In the genomic region with DNA sequence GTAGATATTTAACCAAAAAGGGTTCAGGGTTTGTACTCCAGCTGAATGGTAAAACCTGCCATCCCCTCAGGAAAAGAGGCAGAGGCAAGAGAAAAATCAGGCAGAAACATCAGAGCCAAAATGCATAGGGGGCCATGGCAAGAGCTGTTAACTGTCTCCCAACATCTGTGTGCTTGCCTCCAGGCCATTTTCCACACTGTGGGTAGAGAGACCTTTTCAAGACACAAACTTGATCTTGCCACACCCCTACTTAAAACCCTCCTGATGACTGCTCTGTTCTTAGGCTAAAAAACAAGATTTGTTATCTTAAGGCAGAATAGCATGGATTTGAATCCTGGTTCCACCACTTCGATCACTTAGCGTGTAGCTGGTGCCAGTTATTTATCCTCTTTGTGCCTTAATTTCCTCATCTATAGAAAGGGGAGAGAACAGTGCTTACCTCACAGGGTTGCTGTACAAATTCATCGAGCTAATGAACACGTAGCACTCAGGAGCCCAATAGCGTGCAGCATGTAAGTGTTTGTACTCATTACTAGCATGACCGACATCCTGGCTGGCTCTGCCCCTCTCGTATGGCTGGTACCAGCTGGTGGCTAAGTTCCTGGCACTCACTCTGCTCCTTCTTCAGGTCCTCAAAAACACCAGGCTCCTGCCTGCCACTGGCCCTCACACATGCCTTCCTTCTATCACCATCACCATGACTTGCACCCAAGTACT, we compare ENCODE assay signal across 1 cellular context.
TF ChIP-seq lines count a peak whose summit lies in the region.

No MANE protein-coding gene starts in this region.

TF ChIP-seq in IMR-90, 13 proteins besides CTCF, POLR2A, EP300 and RAD21:
- TF ChIP-seq CHD1 (IDR thresholded peaks at IDR 0.05; ENCODE audit: low read depth, low read length) (no peak), FOS (IDR thresholded peaks at IDR 0.05; ENCODE audit: low read depth, low read length) (no peak), RCOR1 (IDR thresholded peaks at IDR 0.05; ENCODE audit: insufficient replicate concordance, low read length) (no peak), SMC3 (IDR thresholded peaks at IDR 0.05; ENCODE audit: low read depth, low read length) (no peak), CEBPB (IDR thresholded peaks at IDR 0.05; ENCODE audit: low read depth, low read length) (no peak), MAFK (IDR thresholded peaks at IDR 0.05; ENCODE audit: low read depth, low read length) (no peak), USF2 (IDR thresholded peaks at IDR 0.05; ENCODE audit: low read depth, low read length) (no peak), BHLHE40 (IDR thresholded peaks at IDR 0.05; ENCODE audit: low read depth, low read length) (no peak), MAZ (IDR thresholded peaks at IDR 0.05; ENCODE audit: borderline replicate concordance, low read depth, low read length) (no peak), RFX5 (IDR thresholded peaks at IDR 0.05; ENCODE audit: low read depth, low read length) (no peak), ELK1 (IDR thresholded peaks at IDR 0.05; ENCODE audit: borderline replicate concordance, low read depth, low read length) (no peak), MXI1 (IDR thresholded peaks at IDR 0.05; ENCODE audit: borderline replicate concordance, low read depth, low read length) (no peak)
